Comparison of ENCODE assay signal across 8 cellular contexts in genomic region chr17:12313786-12314185, GRCh38.
"Had no signal": no experiment of that assay in that cellular context is flagged by ENCODE, and none has a peak within 500 bp of the region (broad histone marks: within the 10 kb centered on the region; RNA-seq: fewer than 3 reads in every experiment).

No MANE protein-coding gene starts in this region.

- FAIRE-seq: G401.6, GM12878, GM12891, GM12892, GM18507, GM19239 had no signal

- ATAC-seq: GM12878 had no signal

- H3K4me3 ChIP-seq: GM12878 had no signal

- DNase-seq: GDM1, GF-D8 had no signal
